In genomic region chr2:220394433-220394832, GRCh38 we compare ENCODE assay signal across 9 cellular contexts.
DNase-seq lines count a peak whose midpoint lies in the region; ATAC-seq and TF ChIP-seq lines count a peak whose summit lies in the region.
"Had no signal": no experiment of that assay in that cellular context is flagged by ENCODE, and none has a peak within 500 bp of the region (broad histone marks: within the 10 kb centered on the region; RNA-seq: fewer than 3 reads in every experiment).

No MANE protein-coding gene starts in this region.

- no peaks in the 10 kb centered on the region for H4K20me1 ChIP-seq in hepatocyte (ENCODE audit: insufficient read depth, poor library complexity, severe bottlenecking)

- H3K36me3 ChIP-seq in hepatocyte (replicated peaks; ENCODE audit: insufficient read depth, low read depth): no peaks in the 10 kb centered on the region
- H3K36me3 ChIP-seq in upper lobe of right lung: no peaks in the 10 kb centered on the region
- H3K36me3 ChIP-seq: pancreas had no signal

- no peak overlapping the region for H3K27ac Mint-ChIP-seq in activated T-helper 2 cell treated with anti-CD3 and anti-CD28 coated beads, Interferon-gamma antibody, Interleukin-2, Interleukin-4, amounts not matched to agents 10 μg/mL and 5 μg/mL and 100 μg/mL, durations not matched to agents 14 hours and 24 hours and 36 hours

- no peaks in the 10 kb centered on the region for H3K4me1 ChIP-seq in hepatocyte (ENCODE audit: insufficient read depth)
- no peaks in the 10 kb centered on the region for H3K4me1 ChIP-seq in upper lobe of right lung
- H3K4me1 ChIP-seq: pancreas had no signal

- H3K27me3 ChIP-seq in hepatocyte (no peaks in the 10 kb centered on the region), upper lobe of right lung (no peaks in the 10 kb centered on the region)
- H3K27me3 ChIP-seq: pancreas had no signal

- no peak overlapping the region for H3K27ac ChIP-seq in hepatocyte
- no peak overlapping the region for H3K27ac ChIP-seq in upper lobe of right lung
- H3K27ac ChIP-seq: pancreas had no signal

- H3K4me3 ChIP-seq in hepatocyte (no peak overlapping the region), upper lobe of right lung (no peak overlapping the region), lower leg skin (ENCODE audit: low read depth, poor library complexity, severe bottlenecking) (no peak overlapping the region)
- H3K4me3 ChIP-seq: pancreas had no signal

- H3K4me2 ChIP-seq in hepatocyte: no peak overlapping the region

- TF ChIP-seq CTCF in hepatocyte (IDR thresholded peaks at IDR 0.05; ENCODE audit: poor library complexity) (no peak), upper lobe of right lung (IDR thresholded peaks at IDR 0.05) (no peak), lower leg skin (IDR thresholded peaks at IDR 0.05) (no peak)

- no peaks in the 10 kb centered on the region for H3K9me3 Mint-ChIP-seq in activated T-helper 2 cell treated with anti-CD3 and anti-CD28 coated beads, Interferon-gamma antibody, Interleukin-2, Interleukin-4, amounts not matched to agents 10 μg/mL and 5 μg/mL and 100 μg/mL, durations not matched to agents 14 hours and 24 hours and 36 hours

- no peak overlapping the region for H3K4me3 Mint-ChIP-seq in activated T-helper 2 cell treated with anti-CD3 and anti-CD28 coated beads, Interferon-gamma antibody, Interleukin-2, Interleukin-4, amounts not matched to agents 10 μg/mL and 5 μg/mL and 100 μg/mL, durations not matched to agents 14 hours and 24 hours and 36 hours (ENCODE audit: low read depth)

- no peaks in the 10 kb centered on the region for H3K79me2 ChIP-seq in hepatocyte

- H2AFZ ChIP-seq in hepatocyte: no peak overlapping the region

- H3K4me1 Mint-ChIP-seq in activated T-helper 2 cell treated with anti-CD3 and anti-CD28 coated beads, Interferon-gamma antibody, Interleukin-2, Interleukin-4, amounts not matched to agents 10 μg/mL and 5 μg/mL and 100 μg/mL, durations not matched to agents 14 hours and 24 hours and 36 hours (ENCODE audit: low read depth): no peaks in the 10 kb centered on the region

- no peaks in the 10 kb centered on the region for H3K36me3 Mint-ChIP-seq in activated T-helper 2 cell treated with anti-CD3 and anti-CD28 coated beads, Interferon-gamma antibody, Interleukin-2, Interleukin-4, amounts not matched to agents 10 μg/mL and 5 μg/mL and 100 μg/mL, durations not matched to agents 14 hours and 24 hours and 36 hours (ENCODE audit: low read depth)

- ATAC-seq in upper lobe of right lung: no peak
- ATAC-seq: pancreas had no signal

- intact Hi-C loops in upper lobe of right lung (cut with DNase I) (no loop called here), lower leg skin (cut with DNase I; ENCODE audit: low total_unique reads) (no loop called here)
- intact Hi-C loops in activated T-helper 2 cell treated with anti-CD3 and anti-CD28 coated beads, Interferon-gamma antibody, Interleukin-2, Interleukin-4, amounts not matched to agents 10 μg/mL and 5 μg/mL and 100 μg/mL, durations not matched to agents 14 hours and 24 hours and 36 hours (cut with micrococcal nuclease): no loop called here

- H3K9me2 ChIP-seq in hepatocyte (replicated peaks; ENCODE audit: insufficient read depth): no peaks in the 10 kb centered on the region

- no peak for TF ChIP-seq POLR2A in lower leg skin (IDR thresholded peaks at IDR 0.05)

- H3K27me3 Mint-ChIP-seq in activated T-helper 2 cell treated with anti-CD3 and anti-CD28 coated beads, Interferon-gamma antibody, Interleukin-2, Interleukin-4, amounts not matched to agents 10 μg/mL and 5 μg/mL and 100 μg/mL, durations not matched to agents 14 hours and 24 hours and 36 hours (ENCODE audit: low read depth): no peaks in the 10 kb centered on the region

- DNase-seq in Daoy (ENCODE audit: low read depth): peak; percentile 70
- peak; percentile 59 for DNase-seq in NCI-H1105 (lab: John Stamatoyannopoulos, UW)
- DNase-seq in UCSD-AML1 (lab: John Stamatoyannopoulos, UW; ENCODE audit: unreplicated experiment): peak; percentile 23
- DNase-seq in hepatocyte (ENCODE audit: low spot score): peak; percentile 41
- DNase-seq in cerebellum (ENCODE audit: low spot score): no peak
- no peak for DNase-seq in upper lobe of right lung
- DNase-seq in lower leg skin (ENCODE audit: low spot score in 2 of 2): no peak
- DNase-seq in activated T-helper 2 cell treated with anti-CD3 and anti-CD28 coated beads, Interferon-gamma antibody, Interleukin-2, Interleukin-4, amounts not matched to agents 10 μg/mL and 5 μg/mL and 100 μg/mL, durations not matched to agents 14 hours and 24 hours and 36 hours (ENCODE audit: low spot score): no peak
- DNase-seq: pancreas had no signal

- H3K9me3 ChIP-seq in hepatocyte (ENCODE audit: low read depth) (no peaks in the 10 kb centered on the region), upper lobe of right lung (no peaks in the 10 kb centered on the region)
- H3K9me3 ChIP-seq: pancreas had no signal

Comparison
In these comparisons a context has a peak if more than half of its experiments do, and no peak if none do; other contexts are left out.
1. DNase-seq: peak in Daoy (single experiment), NCI-H1105 (single experiment), UCSD-AML1 (single experiment) and hepatocyte (single experiment); none in cerebellum (single experiment), upper lobe of right lung (single experiment), lower leg skin (0 of 2) and activated T-helper 2 cell treated with anti-CD3 and anti-CD28 coated beads, Interferon-gamma antibody, Interleukin-2, Interleukin-4, amounts not matched to agents 10 μg/mL and 5 μg/mL and 100 μg/mL, durations not matched to agents 14 hours and 24 hours and 36 hours (single experiment).